In the genomic region with DNA sequence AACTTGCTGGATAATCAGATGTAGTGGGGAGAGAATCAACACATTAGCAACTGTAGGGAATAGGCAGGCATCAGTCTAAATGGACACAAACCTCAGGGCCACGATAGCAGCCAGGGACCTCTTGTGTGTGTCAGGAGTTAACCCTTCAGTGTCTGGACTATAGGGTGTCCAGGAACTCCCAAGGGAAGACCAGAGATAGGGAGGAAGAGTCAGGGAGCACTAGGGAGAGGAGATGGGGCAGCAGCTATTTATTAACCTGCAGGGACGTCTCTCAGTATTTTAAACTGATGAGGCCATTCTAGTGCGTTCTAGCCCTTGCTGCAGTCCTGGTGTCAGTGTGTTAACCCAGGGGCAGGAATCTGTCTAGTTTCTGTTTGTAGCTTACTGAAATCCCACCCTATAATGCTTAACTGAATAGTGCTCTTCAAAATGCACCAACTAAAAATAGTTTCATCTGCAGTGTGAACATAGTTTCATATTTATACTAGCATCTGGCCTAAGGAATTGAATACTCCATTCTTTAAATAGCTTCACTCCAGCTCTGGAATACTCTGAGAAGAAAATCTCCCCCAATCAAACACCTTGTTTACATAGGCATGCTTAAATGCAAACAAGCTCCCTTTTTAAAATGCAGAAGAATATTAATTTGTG, we compare ENCODE assay signal across 9 cellular contexts.
DNase-seq lines count a peak whose midpoint lies in the region; ATAC-seq lines count a peak whose summit lies in the region.
"Had no signal": no experiment of that assay in that cellular context is flagged by ENCODE, and none has a peak within 500 bp of the region (broad histone marks: within the 10 kb centered on the region; RNA-seq: fewer than 3 reads in every experiment).

No MANE protein-coding gene starts in this region.

- H3K4me1 ChIP-seq in rectal smooth muscle tissue (ENCODE audit: control insufficient read depth, insufficient read depth, low read length): no peaks in the 10 kb centered on the region

- H3K4me3 ChIP-seq in Jurkat, Clone E6-1 (ENCODE audit: low read length): peak overlapping the region; percentile 8; the same call in 1 of the 2 replicates
- no peak overlapping the region for H3K4me3 ChIP-seq in rectal smooth muscle tissue (ENCODE audit: low read length)
- H3K4me3 ChIP-seq: PC-9 had no signal

- no peak for DNase-seq in Jurkat, Clone E6-1 (ENCODE audit: low read depth, low spot score)
- DNase-seq in dedifferentiated amniotic fluid mesenchymal stem cell (ENCODE audit: extremely low spot score): peak; percentile 34
- DNase-seq in NCI-H1694 (lab: John Stamatoyannopoulos, UW): no peak
- DNase-seq in activated gamma-delta T cell (lab: John Stamatoyannopoulos, UW): no peak
- no peak for DNase-seq in NCI-H1105 treated with DMSO at 0.1 percent for 48 hours (lab: John Stamatoyannopoulos, UW)
- DNase-seq: PC-9 had no signal

- no peaks in the 10 kb centered on the region for H3K36me3 ChIP-seq in rectal smooth muscle tissue (ENCODE audit: control insufficient read depth, insufficient read depth, low read length)

- H3K9ac ChIP-seq in rectal smooth muscle tissue (ENCODE audit: low read length): no peak overlapping the region

- H3K27ac ChIP-seq in rectal smooth muscle tissue (ENCODE audit: low read depth, low read length): peak overlapping the region; percentile 18
- H3K27ac ChIP-seq: PC-9 had no signal

- no peaks in the 10 kb centered on the region for H3K27me3 ChIP-seq in rectal smooth muscle tissue (ENCODE audit: control insufficient read depth, insufficient read depth, low read length)

- ATAC-seq in GM18907 (IDR thresholded peaks at IDR 0.05; ENCODE audit: unreplicated experiment): peak; percentile 48
- ATAC-seq in HG03139 (IDR thresholded peaks at IDR 0.05; ENCODE audit: unreplicated experiment): no peak
